ENCODE assay signal across 11 cellular contexts in the genomic region with DNA sequence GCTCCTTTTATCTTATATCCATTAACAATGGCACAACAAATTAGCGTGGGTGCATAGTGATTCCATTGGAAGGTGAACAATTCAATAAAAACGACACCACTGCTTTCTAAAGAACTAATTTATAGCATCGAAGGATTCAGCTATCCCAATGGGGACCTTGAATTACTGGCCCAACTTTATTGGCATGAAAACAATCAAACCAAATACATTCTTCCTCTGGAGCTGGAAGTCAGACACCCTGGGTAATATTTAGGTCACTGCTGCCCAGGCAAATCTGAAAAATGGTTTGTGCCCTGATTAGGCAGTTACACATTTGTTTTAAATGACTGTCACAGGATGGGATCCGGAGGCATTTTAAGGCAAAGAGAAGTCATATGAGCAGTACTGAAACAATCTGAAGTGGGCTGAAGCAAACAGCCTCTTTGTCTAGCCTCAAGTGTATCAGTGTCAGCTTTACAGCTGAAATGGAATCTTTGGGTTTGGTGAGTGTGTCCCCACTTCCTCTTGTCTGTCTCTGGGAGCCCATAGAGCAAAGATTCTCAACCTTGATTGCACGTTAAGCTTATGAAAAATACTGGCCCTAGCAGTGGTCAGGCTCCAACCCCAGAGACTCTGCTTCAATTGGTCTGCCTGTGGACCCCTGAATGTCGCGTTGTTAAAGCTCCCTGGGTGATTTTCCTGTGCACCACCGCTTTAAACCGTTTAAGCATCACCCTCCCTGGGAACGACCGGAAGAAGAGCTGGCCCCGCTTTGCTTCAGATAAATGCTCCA. TPM values are rescaled to one million over a fixed set of nuclear protein-coding genes. Genes with fewer than 3 reads are reported as not detected.
DNase-seq lines count a peak whose midpoint lies in the region; ATAC-seq and TF ChIP-seq lines count a peak whose summit lies in the region.
"Had no signal": no experiment of that assay in that cellular context is flagged by ENCODE, and none has a peak within 500 bp of the region (broad histone marks: within the 10 kb centered on the region; RNA-seq: fewer than 3 reads in every experiment).

No MANE protein-coding gene starts in this region.

- no peaks in the 10 kb centered on the region for H4K20me1 ChIP-seq in PC-9 (ENCODE audit: insufficient read depth)

- peak overlapping the region; percentile 75 for H3K27ac Mint-ChIP-seq in activated naive CD4-positive, alpha-beta T cell treated with anti-CD3 and anti-CD28 coated beads, Interleukin-2, amount 10 ng/mL, durations not matched to agents 7 days and 5 days
- H3K27ac Mint-ChIP-seq in effector memory CD8-positive, alpha-beta T cell: peak overlapping the region; percentile 81 to 88

- intact Hi-C loops in PC-9 (cut with micrococcal nuclease; ENCODE audit: unreplicated experiment): no loop called here

- WGBS in thymus: 85% methylated on average over 12 of the region's 12 CpGs

- no peaks in the 10 kb centered on the region for H3K9me3 ChIP-seq in thymus (ENCODE audit: control insufficient read depth)
- no peaks in the 10 kb centered on the region for H3K9me3 ChIP-seq in PC-9 (ENCODE audit: insufficient read depth, low read depth)

- DNase-seq in activated naive CD4-positive, alpha-beta T cell treated with anti-CD3 and anti-CD28 coated beads, Interleukin-2, amount 10 ng/mL, durations not matched to agents 7 days and 5 days: peak; percentile 34
- no peak for DNase-seq in activated naive CD4-positive, alpha-beta T cell treated with anti-CD3 and anti-CD28 coated beads, Interleukin-2, amount 50 U/mL, for 16 hours
- DNase-seq in NCI-H345 (lab: John Stamatoyannopoulos, UW) (peak; percentile 21), NCI-H146 (lab: John Stamatoyannopoulos, UW) (no peak), PC-9 (no peak)
- no peak for DNase-seq in effector memory CD8-positive, alpha-beta T cell
- DNase-seq: amniotic stem cell, islet precursor cell had no signal

- H3K4me3 ChIP-seq in thymus (ENCODE audit: low read length) (peak overlapping the region; percentile 4), PC-9 (no peak overlapping the region)

- no peaks in the 10 kb centered on the region for H3K36me3 Mint-ChIP-seq in activated naive CD4-positive, alpha-beta T cell treated with anti-CD3 and anti-CD28 coated beads, Interleukin-2, amount 10 ng/mL, durations not matched to agents 7 days and 5 days
- no peaks in the 10 kb centered on the region for H3K36me3 Mint-ChIP-seq in effector memory CD8-positive, alpha-beta T cell (ENCODE audit: insufficient read depth)

- POLR2A ChIA-PET in PC-9 (lab: Charles Lee; ENCODE audit: unreplicated experiment): no interaction called here

- no peak for ATAC-seq in effector memory CD8-positive, alpha-beta T cell (replicated peaks)
- ATAC-seq in GM21576 (IDR thresholded peaks at IDR 0.05; ENCODE audit: unreplicated experiment): no peak

- no TSS peak for BruUV-seq in PC-9 (replicated peaks; lab: Mats Ljungman, UMichigan)

- no peaks in the 10 kb centered on the region for H3F3A ChIP-seq in PC-9 (ENCODE audit: insufficient read depth, low read depth)

- H3K27me3 ChIP-seq in thymus (ENCODE audit: control insufficient read depth, insufficient read depth): no peaks in the 10 kb centered on the region
- H3K27me3 ChIP-seq in PC-9 (ENCODE audit: insufficient read depth, low read depth): no peaks in the 10 kb centered on the region

- H3K4me1 Mint-ChIP-seq in activated naive CD4-positive, alpha-beta T cell treated with anti-CD3 and anti-CD28 coated beads, Interleukin-2, amount 10 ng/mL, durations not matched to agents 7 days and 5 days: peaks cover 65% of the 10 kb centered on the region
- H3K4me1 Mint-ChIP-seq in effector memory CD8-positive, alpha-beta T cell (ENCODE audit: low read depth in 2 of 2): peaks cover 32 to 41% of the 10 kb centered on the region in 2 donors

- H3K36me3 ChIP-seq in thymus (ENCODE audit: control insufficient read depth, insufficient read depth) (no peaks in the 10 kb centered on the region), PC-9 (ENCODE audit: low read depth) (no peaks in the 10 kb centered on the region)

- peak overlapping the region; percentile 17 for H3K4me3 Mint-ChIP-seq in activated naive CD4-positive, alpha-beta T cell treated with anti-CD3 and anti-CD28 coated beads, Interleukin-2, amount 10 ng/mL, durations not matched to agents 7 days and 5 days
- peak overlapping the region; percentile 14 to 37 for H3K4me3 Mint-ChIP-seq in effector memory CD8-positive, alpha-beta T cell

- CTCF ChIA-PET in activated naive CD4-positive, alpha-beta T cell treated with anti-CD3 and anti-CD28 coated beads, Interleukin-2, amount 10 ng/mL, durations not matched to agents 7 days and 5 days (lab: Charles Lee): interaction anchor here (0.5 to 1.8 kb wide), 6 partner anchors 13 to 1502 kb away, joined by 3 to 5 read pairs (median 4); no protein-coding TSS in a partner anchor
- CTCF ChIA-PET in PC-9 (lab: Charles Lee): no interaction called here

- no peak for TF ChIP-seq CTCF in PC-9 (conservative IDR thresholded peaks at IDR 0.05)

- H3K4me1 ChIP-seq in thymus (ENCODE audit: control insufficient read depth, insufficient read depth, low read length) (peaks cover 64% of the 10 kb centered on the region), PC-9 (replicated peaks; ENCODE audit: insufficient read depth) (0 out of 2 replicates have a peak, but pooled peaks cover 4% of the 10 kb centered on the region)

- peaks cover 10% of the 10 kb centered on the region for H3K27me3 Mint-ChIP-seq in activated naive CD4-positive, alpha-beta T cell treated with anti-CD3 and anti-CD28 coated beads, Interleukin-2, amount 10 ng/mL, durations not matched to agents 7 days and 5 days
- no peaks in the 10 kb centered on the region for H3K27me3 Mint-ChIP-seq in effector memory CD8-positive, alpha-beta T cell

- H3K9me2 ChIP-seq in PC-9 (ENCODE audit: insufficient read depth): no peaks in the 10 kb centered on the region

- no peaks in the 10 kb centered on the region for H3K9me3 Mint-ChIP-seq in activated naive CD4-positive, alpha-beta T cell treated with anti-CD3 and anti-CD28 coated beads, Interleukin-2, amount 10 ng/mL, durations not matched to agents 7 days and 5 days
- H3K9me3 Mint-ChIP-seq in effector memory CD8-positive, alpha-beta T cell: no peaks in the 10 kb centered on the region

- H2AFZ ChIP-seq in PC-9: no peak overlapping the region

- H3K27ac ChIP-seq in thymus (ENCODE audit: low read depth) (peak overlapping the region; percentile 77), PC-9 (no peak overlapping the region)
- H3K27ac ChIP-seq: HL-60 had no signal

- H3K4me2 ChIP-seq in PC-9: no peak overlapping the region

- H3K79me2 ChIP-seq in PC-9 (ENCODE audit: low read depth): no peaks in the 10 kb centered on the region

RNA-seq across cellular contexts. Expression of a gene that starts 30.3 kb away (rescaled TPM):
- 7.1 TPM for polyA plus RNA-seq in thymus
- 1.8 and 2.1 TPM in 2 replicates for total RNA-seq in PC-9 (2021)

Comparison
In these comparisons a context has a peak if more than half of its experiments do, and no peak if none do; other contexts are left out.
1. DNase-seq: peak in activated naive CD4-positive, alpha-beta T cell treated with anti-CD3 and anti-CD28 coated beads, Interleukin-2, amount 10 ng/mL, durations not matched to agents 7 days and 5 days (single experiment) and NCI-H345 (single experiment); none in activated naive CD4-positive, alpha-beta T cell treated with anti-CD3 and anti-CD28 coated beads, Interleukin-2, amount 50 U/mL, for 16 hours (single experiment), effector memory CD8-positive, alpha-beta T cell (0 of 3), NCI-H146 (single experiment) and PC-9 (0 of 2).